ENCODE assay signal across 29 cellular contexts in genomic region chr1:31510304-31510703, GRCh38.
DNase-seq lines count a peak whose midpoint lies in the region; ATAC-seq, FAIRE-seq and TF ChIP-seq lines count a peak whose summit lies in the region.
"Had no signal": no experiment of that assay in that cellular context is flagged by ENCODE, and none has a peak within 500 bp of the region (broad histone marks: within the 10 kb centered on the region; RNA-seq: fewer than 3 reads in every experiment).

No MANE protein-coding gene starts in this region.

- TF ChIP-seq CTCF in PC-3 (conservative IDR thresholded peaks at IDR 0.05; ENCODE audit: low read depth, low read length) (no peak), D721Med (IDR thresholded peaks at IDR 0.05; ENCODE audit: insufficient read depth, missing control alignments) (no peak)

- H3K9me2 ChIP-seq in PC-3 (replicated peaks; ENCODE audit: low read length): no peaks in the 10 kb centered on the region

- intact Hi-C loops in PC-3 (cut with micrococcal nuclease): no loop called here

- no peak for TF ChIP-seq POLR2A in erythroblast (IDR thresholded peaks at IDR 0.05; ENCODE audit: low read length)

- DNase-seq in NCI-H510A treated with DMSO at 0.1 percent for 48 hours (lab: John Stamatoyannopoulos, UW) (peak; percentile 10), NCI-H510A (lab: John Stamatoyannopoulos, UW) (no peak), NCI-H1105 treated with DMSO at 0.1 percent for 48 hours (lab: John Stamatoyannopoulos, UW) (peak; percentile 28), PC-3 (peak; percentile 46), NCI-H526 (lab: John Stamatoyannopoulos, UW) (no peak), NOMO-1 (lab: John Stamatoyannopoulos, UW; ENCODE audit: unreplicated experiment in 2 of 2) (no peak), erythroblast (lab: John Stamatoyannopoulos, UW) (no peak), D721Med (ENCODE audit: insufficient read length, low spot score) (no peak)
- DNase-seq: activated CD4-positive, alpha-beta T cell treated with anti-CD3 and anti-CD28 coated beads for 36 hours; activated T-cell treated with anti-CD3 and anti-CD28 coated beads for 4 hours; amniotic stem cell; CD8-positive, alpha-beta memory T cell; cerebellar nuclear complex; GOT3; heart right ventricle; kidney; NCI-H1092 treated with DMSO at 0.1 percent for 48 hours; NCI-H2081; NCI-H526 treated with DMSO at 0.1 percent for 48 hours; SHP77 treated with DMSO at 0.1 percent for 48 hours; stimulated activated CD4-positive, alpha-beta T cell treated with anti-CD3 and anti-CD28 coated beads, Interleukin-1b, Interleukin-23, amount 100 ng/mL, for 48 hours; stimulated activated naive CD8-positive, alpha-beta T cell treated with anti-CD3 and anti-CD28 coated beads, Interleukin-15, Interleukin-2, amounts not matched to agents 100 U/mL and 50 U/mL, for 24 hours had no signal

- no peak overlapping the region for H3K27ac ChIP-seq in PC-3 (ENCODE audit: low read length)
- H3K27ac ChIP-seq: heart right ventricle, neural progenitor cell, right atrium auricular region, VCaP had no signal

- CTCF ChIA-PET in PC-3 (lab: Charles Lee): interaction anchor here (1.1 kb wide), 1 partner anchor 39 kb away, joined by 3 read pairs; no protein-coding TSS in a partner anchor

- H3K4me2 ChIP-seq in PC-3 (ENCODE audit: low read length): peak overlapping the region; percentile 2
- H3K4me2 ChIP-seq: neural progenitor cell had no signal

- H4K20me1 ChIP-seq in PC-3 (ENCODE audit: low read length): no peaks in the 10 kb centered on the region

- H2AFZ ChIP-seq in PC-3 (ENCODE audit: low read length): no peak overlapping the region
- H2AFZ ChIP-seq: neural progenitor cell had no signal

- ATAC-seq in PC-3: peak; percentile 47
- ATAC-seq: A549; activated CD4-positive, alpha-beta T cell treated with anti-CD3 and anti-CD28 coated beads for 36 hours; heart right ventricle; Panc1; stimulated activated naive CD8-positive, alpha-beta T cell treated with anti-CD3 and anti-CD28 coated beads, Interleukin-15, Interleukin-2, amounts not matched to agents 100 U/mL and 50 U/mL, for 24 hours had no signal

- H3K4me3 ChIP-seq in PC-3 (ENCODE audit: low read length): no peak overlapping the region
- H3K4me3 ChIP-seq: A549, heart right ventricle, neural progenitor cell, right atrium auricular region had no signal

- BruUV-seq in PC-3 (replicated peaks; lab: Mats Ljungman, UMichigan): no TSS peak

- H3K36me3 ChIP-seq in PC-3 (ENCODE audit: low read depth, low read length): no peaks in the 10 kb centered on the region
- H3K36me3 ChIP-seq: heart right ventricle, neural progenitor cell, right atrium auricular region had no signal

- peaks cover 10% of the 10 kb centered on the region for H3K4me1 ChIP-seq in PC-3 (ENCODE audit: insufficient read depth, low read length)
- H3K4me1 ChIP-seq: heart right ventricle, neural progenitor cell, right atrium auricular region had no signal

- H3K9ac ChIP-seq in PC-3 (ENCODE audit: low read length): no peak overlapping the region
- H3K9ac ChIP-seq: neural progenitor cell had no signal

- H3K79me2 ChIP-seq in PC-3 (ENCODE audit: low read length): no peaks in the 10 kb centered on the region

- POLR2A ChIA-PET in PC-3 (lab: Charles Lee; ENCODE audit: unreplicated experiment): interaction anchor here (0.6 kb wide), 1 partner anchor 251 kb away, joined by 9 read pairs; no protein-coding TSS in a partner anchor

- H3K27me3 ChIP-seq in PC-3 (ENCODE audit: low read length): no peaks in the 10 kb centered on the region
- H3K27me3 ChIP-seq: neural progenitor cell, right atrium auricular region had no signal

- no peaks in the 10 kb centered on the region for H3K9me3 ChIP-seq in PC-3 (ENCODE audit: low read length)
- H3K9me3 ChIP-seq: A549, heart right ventricle, right atrium auricular region had no signal

- FAIRE-seq in D721Med (lab: Jason Lieb, UNC): no peak
- FAIRE-seq: A549, endometrium, frontal cortex, kidney had no signal

- no peaks in the 10 kb centered on the region for H3F3A ChIP-seq in PC-3 (ENCODE audit: low read length, unreplicated experiment)

Comparison
In these comparisons a context has a peak if more than half of its experiments do, and no peak if none do; other contexts are left out.
1. DNase-seq: peak in NCI-H510A treated with DMSO at 0.1 percent for 48 hours (single experiment), NCI-H1105 treated with DMSO at 0.1 percent for 48 hours (single experiment) and PC-3 (single experiment); none in NCI-H510A (single experiment), NCI-H526 (0 of 2), NOMO-1 (0 of 2), erythroblast (0 of 2) and D721Med (single experiment).